Comparison of ENCODE assay signal across 1 cellular context in the genomic region with DNA sequence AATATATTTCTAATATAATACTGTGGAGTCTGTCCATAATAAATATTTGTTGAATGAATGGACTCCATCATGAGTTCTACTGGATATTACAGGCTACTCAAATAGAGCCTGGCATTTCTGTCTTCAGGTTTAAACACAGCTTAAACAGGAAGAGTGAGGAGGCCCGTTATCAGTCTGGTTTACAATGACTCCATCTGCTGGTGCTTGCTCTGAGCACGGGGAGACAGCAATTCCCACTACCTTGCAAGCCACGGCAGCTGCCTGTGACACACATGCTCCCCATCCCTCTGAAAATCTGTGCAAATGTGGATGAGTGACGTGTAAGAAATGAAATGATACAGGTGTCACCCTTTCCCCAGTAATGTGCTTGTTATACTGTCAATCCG.
TF ChIP-seq lines count a peak whose summit lies in the region.

No MANE protein-coding gene starts in this region.

TF ChIP-seq in HCT116, 20 proteins besides CTCF, POLR2A, EP300 and RAD21 (continued from another document):
- TF ChIP-seq, protein P1, sequence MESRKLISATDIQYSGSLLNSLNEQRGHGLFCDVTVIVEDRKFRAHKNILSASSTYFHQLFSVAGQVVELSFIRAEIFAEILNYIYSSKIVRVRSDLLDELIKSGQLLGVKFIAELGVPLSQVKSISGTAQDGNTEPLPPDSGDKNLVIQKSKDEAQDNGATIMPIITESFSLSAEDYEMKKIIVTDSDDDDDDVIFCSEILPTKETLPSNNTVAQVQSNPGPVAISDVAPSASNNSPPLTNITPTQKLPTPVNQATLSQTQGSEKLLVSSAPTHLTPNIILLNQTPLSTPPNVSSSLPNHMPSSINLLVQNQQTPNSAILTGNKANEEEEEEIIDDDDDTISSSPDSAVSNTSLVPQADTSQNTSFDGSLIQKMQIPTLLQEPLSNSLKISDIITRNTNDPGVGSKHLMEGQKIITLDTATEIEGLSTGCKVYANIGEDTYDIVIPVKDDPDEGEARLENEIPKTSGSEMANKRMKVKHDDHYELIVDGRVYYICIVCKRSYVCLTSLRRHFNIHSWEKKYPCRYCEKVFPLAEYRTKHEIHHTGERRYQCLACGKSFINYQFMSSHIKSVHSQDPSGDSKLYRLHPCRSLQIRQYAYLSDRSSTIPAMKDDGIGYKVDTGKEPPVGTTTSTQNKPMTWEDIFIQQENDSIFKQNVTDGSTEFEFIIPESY (IDR thresholded peaks at IDR 0.05; ENCODE audit: extremely low read depth, insufficient replicate concordance, low read length), result no peak
